In the genomic region with DNA sequence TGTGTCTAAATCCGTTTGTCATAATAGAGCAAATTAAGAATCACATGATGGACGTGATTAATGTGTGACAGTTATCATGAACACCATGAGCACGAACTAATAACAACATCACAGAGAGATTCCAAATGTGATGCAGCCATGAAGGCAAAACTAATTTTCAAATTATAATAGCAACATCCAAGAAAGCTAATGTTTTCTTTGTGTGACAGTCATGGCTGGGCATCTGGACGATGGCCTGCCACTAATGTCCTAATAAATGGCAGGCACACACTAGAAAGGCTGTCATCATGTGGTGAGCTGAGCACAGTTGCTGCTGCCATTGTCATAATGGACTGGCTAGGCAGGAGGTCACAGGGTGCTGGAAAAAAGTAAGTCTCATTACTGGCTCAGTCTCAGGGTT, we compare ENCODE assay signal across 2 cellular contexts.
TF ChIP-seq lines count a peak whose summit lies in the region.

No MANE protein-coding gene starts in this region.

TF ChIP-seq in A549, 52 proteins besides CTCF, POLR2A, EP300 and RAD21 (continued from another document):
- TF ChIP-seq, protein P1, sequence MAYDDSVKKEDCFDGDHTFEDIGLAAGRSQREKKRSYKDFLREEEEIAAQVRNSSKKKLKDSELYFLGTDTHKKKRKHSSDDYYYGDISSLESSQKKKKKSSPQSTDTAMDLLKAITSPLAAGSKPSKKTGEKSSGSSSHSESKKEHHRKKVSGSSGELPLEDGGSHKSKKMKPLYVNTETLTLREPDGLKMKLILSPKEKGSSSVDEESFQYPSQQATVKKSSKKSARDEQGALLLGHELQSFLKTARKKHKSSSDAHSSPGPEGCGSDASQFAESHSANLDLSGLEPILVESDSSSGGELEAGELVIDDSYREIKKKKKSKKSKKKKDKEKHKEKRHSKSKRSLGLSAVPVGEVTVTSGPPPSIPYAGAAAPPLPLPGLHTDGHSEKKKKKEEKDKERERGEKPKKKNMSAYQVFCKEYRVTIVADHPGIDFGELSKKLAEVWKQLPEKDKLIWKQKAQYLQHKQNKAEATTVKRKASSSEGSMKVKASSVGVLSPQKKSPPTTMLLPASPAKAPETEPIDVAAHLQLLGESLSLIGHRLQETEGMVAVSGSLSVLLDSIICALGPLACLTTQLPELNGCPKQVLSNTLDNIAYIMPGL (CRISPR knock-in tag; IDR thresholded peaks at IDR 0.05; ENCODE audit: borderline replicate concordance), result no peak
- TF ChIP-seq ZNF302 (CRISPR knock-in tag; IDR thresholded peaks at IDR 0.05) (no peak), RARB (CRISPR knock-in tag; IDR thresholded peaks at IDR 0.05) (no peak), NR3C1 (IDR thresholded peaks at IDR 0.05) (no peak)
- TF ChIP-seq, protein P2, sequence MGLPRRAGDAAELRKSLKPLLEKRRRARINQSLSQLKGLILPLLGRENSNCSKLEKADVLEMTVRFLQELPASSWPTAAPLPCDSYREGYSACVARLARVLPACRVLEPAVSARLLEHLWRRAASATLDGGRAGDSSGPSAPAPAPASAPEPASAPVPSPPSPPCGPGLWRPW (IDR thresholded peaks at IDR 0.05), result no peak
- TF ChIP-seq, protein P3, sequence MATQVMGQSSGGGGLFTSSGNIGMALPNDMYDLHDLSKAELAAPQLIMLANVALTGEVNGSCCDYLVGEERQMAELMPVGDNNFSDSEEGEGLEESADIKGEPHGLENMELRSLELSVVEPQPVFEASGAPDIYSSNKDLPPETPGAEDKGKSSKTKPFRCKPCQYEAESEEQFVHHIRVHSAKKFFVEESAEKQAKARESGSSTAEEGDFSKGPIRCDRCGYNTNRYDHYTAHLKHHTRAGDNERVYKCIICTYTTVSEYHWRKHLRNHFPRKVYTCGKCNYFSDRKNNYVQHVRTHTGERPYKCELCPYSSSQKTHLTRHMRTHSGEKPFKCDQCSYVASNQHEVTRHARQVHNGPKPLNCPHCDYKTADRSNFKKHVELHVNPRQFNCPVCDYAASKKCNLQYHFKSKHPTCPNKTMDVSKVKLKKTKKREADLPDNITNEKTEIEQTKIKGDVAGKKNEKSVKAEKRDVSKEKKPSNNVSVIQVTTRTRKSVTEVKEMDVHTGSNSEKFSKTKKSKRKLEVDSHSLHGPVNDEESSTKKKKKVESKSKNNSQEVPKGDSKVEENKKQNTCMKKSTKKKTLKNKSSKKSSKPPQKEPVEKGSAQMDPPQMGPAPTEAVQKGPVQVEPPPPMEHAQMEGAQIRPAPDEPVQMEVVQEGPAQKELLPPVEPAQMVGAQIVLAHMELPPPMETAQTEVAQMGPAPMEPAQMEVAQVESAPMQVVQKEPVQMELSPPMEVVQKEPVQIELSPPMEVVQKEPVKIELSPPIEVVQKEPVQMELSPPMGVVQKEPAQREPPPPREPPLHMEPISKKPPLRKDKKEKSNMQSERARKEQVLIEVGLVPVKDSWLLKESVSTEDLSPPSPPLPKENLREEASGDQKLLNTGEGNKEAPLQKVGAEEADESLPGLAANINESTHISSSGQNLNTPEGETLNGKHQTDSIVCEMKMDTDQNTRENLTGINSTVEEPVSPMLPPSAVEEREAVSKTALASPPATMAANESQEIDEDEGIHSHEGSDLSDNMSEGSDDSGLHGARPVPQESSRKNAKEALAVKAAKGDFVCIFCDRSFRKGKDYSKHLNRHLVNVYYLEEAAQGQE (IDR thresholded peaks at IDR 0.05), result no peak
- TF ChIP-seq, protein P4, sequence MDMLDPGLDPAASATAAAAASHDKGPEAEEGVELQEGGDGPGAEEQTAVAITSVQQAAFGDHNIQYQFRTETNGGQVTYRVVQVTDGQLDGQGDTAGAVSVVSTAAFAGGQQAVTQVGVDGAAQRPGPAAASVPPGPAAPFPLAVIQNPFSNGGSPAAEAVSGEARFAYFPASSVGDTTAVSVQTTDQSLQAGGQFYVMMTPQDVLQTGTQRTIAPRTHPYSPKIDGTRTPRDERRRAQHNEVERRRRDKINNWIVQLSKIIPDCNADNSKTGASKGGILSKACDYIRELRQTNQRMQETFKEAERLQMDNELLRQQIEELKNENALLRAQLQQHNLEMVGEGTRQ (IDR thresholded peaks at IDR 0.05), result no peak

TF ChIP-seq in SK-N-SH treated with all-trans-retinoic acid at 6 μM for 48 hours, 23 proteins besides CTCF, POLR2A, EP300 and RAD21 (continued from another document):
- TF ChIP-seq, protein P5, sequence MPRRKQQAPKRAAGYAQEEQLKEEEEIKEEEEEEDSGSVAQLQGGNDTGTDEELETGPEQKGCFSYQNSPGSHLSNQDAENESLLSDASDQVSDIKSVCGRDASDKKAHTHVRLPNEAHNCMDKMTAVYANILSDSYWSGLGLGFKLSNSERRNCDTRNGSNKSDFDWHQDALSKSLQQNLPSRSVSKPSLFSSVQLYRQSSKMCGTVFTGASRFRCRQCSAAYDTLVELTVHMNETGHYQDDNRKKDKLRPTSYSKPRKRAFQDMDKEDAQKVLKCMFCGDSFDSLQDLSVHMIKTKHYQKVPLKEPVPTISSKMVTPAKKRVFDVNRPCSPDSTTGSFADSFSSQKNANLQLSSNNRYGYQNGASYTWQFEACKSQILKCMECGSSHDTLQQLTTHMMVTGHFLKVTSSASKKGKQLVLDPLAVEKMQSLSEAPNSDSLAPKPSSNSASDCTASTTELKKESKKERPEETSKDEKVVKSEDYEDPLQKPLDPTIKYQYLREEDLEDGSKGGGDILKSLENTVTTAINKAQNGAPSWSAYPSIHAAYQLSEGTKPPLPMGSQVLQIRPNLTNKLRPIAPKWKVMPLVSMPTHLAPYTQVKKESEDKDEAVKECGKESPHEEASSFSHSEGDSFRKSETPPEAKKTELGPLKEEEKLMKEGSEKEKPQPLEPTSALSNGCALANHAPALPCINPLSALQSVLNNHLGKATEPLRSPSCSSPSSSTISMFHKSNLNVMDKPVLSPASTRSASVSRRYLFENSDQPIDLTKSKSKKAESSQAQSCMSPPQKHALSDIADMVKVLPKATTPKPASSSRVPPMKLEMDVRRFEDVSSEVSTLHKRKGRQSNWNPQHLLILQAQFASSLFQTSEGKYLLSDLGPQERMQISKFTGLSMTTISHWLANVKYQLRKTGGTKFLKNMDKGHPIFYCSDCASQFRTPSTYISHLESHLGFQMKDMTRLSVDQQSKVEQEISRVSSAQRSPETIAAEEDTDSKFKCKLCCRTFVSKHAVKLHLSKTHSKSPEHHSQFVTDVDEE (CRISPR knock-in tag; IDR thresholded peaks at IDR 0.05), result peak; percentile 66; the same call in 1 of the 2 replicates
- no peak for TF ChIP-seq CSDC2 (CRISPR knock-in tag; IDR thresholded peaks at IDR 0.05)
